11 cellular contexts compared by ENCODE assay signal in the genomic region with DNA sequence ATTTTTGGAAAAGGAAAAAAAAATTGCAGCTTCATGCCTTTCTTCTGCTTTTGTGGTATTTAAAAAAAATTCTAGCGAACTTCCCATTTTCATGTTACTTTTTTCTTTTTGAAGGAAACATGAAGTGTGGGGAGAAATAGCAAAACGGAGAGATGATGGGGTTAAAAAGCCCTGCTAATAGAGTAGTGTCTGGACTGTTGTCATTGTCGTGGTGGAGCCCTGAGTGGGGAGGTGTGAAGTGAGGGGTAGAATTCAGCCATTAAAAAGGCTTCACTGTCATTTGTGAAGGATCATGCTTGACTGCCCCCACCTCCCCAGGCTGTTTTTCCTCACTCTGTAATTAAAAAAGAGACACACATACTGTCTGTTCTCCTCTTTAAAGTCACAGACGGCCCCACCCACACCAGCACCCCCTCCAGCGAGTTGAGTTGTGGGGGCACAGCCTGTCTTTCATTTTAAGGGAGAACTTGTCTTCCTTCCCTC.
DNase-seq lines count a peak whose midpoint lies in the region; ATAC-seq, FAIRE-seq and TF ChIP-seq lines count a peak whose summit lies in the region.
"Had no signal": no experiment of that assay in that cellular context is flagged by ENCODE, and none has a peak within 500 bp of the region (broad histone marks: within the 10 kb centered on the region; RNA-seq: fewer than 3 reads in every experiment).

No MANE protein-coding gene starts in this region.

- H3K4me3 ChIP-seq in DOHH2 (ENCODE audit: low read length), result peak overlapping the region; percentile 40
- H3K4me3 ChIP-seq in HUES48 (ENCODE audit: low read depth, low read length), result no peak overlapping the region
- H3K4me3 ChIP-seq in astrocyte (ENCODE audit: insufficient read depth, low read depth, low read length), result no peak overlapping the region

- H4K20me1 ChIP-seq in DOHH2 (ENCODE audit: control insufficient read depth, insufficient read depth, low read depth, low read length) (0 out of 2 replicates have a peak, but pooled peaks cover 5% of the 10 kb centered on the region), astrocyte (ENCODE audit: insufficient read depth, low read length) (peaks cover 11% of the 10 kb centered on the region)

- no peak for TF ChIP-seq CTCF in DOHH2 (IDR thresholded peaks at IDR 0.05; ENCODE audit: low read depth, low read length, poor library complexity, severe bottlenecking)
- no peak for TF ChIP-seq CTCF in astrocyte (IDR thresholded peaks at IDR 0.05; ENCODE audit: insufficient read depth, low read depth, low read length)
- no peak for TF ChIP-seq CTCF in nephron progenitor cell (IDR thresholded peaks at IDR 0.05)

- H3K79me2 ChIP-seq in DOHH2 (ENCODE audit: control insufficient read depth, low read length) (no peaks in the 10 kb centered on the region), astrocyte (ENCODE audit: insufficient read depth, low read length) (peaks cover 30% of the 10 kb centered on the region)

- H3K4me1 Mint-ChIP-seq in astrocyte (ENCODE audit: low read depth, unreplicated experiment) (peaks cover 19% of the 10 kb centered on the region), nephron progenitor cell (no peaks in the 10 kb centered on the region)
- H3K4me1 Mint-ChIP-seq: activated naive CD4-positive, alpha-beta T cell treated with anti-CD3 and anti-CD28 coated beads, Interleukin-2, amount 10 ng/mL, durations not matched to agents 7 days and 5 days had no signal

- no peak for ATAC-seq in HG02588 (IDR thresholded peaks at IDR 0.05; ENCODE audit: unreplicated experiment)

- no peaks in the 10 kb centered on the region for H3K36me3 Mint-ChIP-seq in astrocyte (ENCODE audit: low read depth, unreplicated experiment)
- no peaks in the 10 kb centered on the region for H3K36me3 Mint-ChIP-seq in nephron progenitor cell (ENCODE audit: low read depth)
- H3K36me3 Mint-ChIP-seq: activated naive CD4-positive, alpha-beta T cell treated with anti-CD3 and anti-CD28 coated beads, Interleukin-2, amount 10 ng/mL, durations not matched to agents 7 days and 5 days; CD8-positive, alpha-beta T cell had no signal

- FAIRE-seq in astrocyte (lab: Jason Lieb, UNC), result no peak

- H3K4me1 ChIP-seq in DOHH2 (ENCODE audit: control insufficient read depth, low read length) (peaks cover 34% of the 10 kb centered on the region), HUES48 (ENCODE audit: control insufficient read depth, insufficient read depth, low read length) (peaks cover 28% of the 10 kb centered on the region), astrocyte (ENCODE audit: insufficient read depth, low read length) (peaks cover 23% of the 10 kb centered on the region)

- no peaks in the 10 kb centered on the region for H3K36me3 ChIP-seq in DOHH2 (ENCODE audit: control insufficient read depth, low read length)
- no peaks in the 10 kb centered on the region for H3K36me3 ChIP-seq in HUES48 (ENCODE audit: control insufficient read depth, insufficient read depth, low read length)
- H3K36me3 ChIP-seq in astrocyte (ENCODE audit: insufficient read depth, low read length), result no peaks in the 10 kb centered on the region

- H3K27ac ChIP-seq in DOHH2 (ENCODE audit: low read depth, low read length), result no peak overlapping the region
- peak overlapping the region; percentile 91 for H3K27ac ChIP-seq in HUES48 (ENCODE audit: low read depth, low read length)
- no peak overlapping the region for H3K27ac ChIP-seq in astrocyte (ENCODE audit: low read depth, low read length)

- peak overlapping the region; percentile 58 for H3K4me2 ChIP-seq in DOHH2 (ENCODE audit: low read length)
- H3K4me2 ChIP-seq in astrocyte (ENCODE audit: low read length), result peak overlapping the region; percentile 96

- H3F3A ChIP-seq in DOHH2 (ENCODE audit: control insufficient read depth, insufficient read depth), result no peaks in the 10 kb centered on the region

- H3K27me3 Mint-ChIP-seq in astrocyte (ENCODE audit: low read depth, unreplicated experiment), result no peaks in the 10 kb centered on the region
- H3K27me3 Mint-ChIP-seq in nephron progenitor cell (ENCODE audit: low read depth, poor library complexity), result peaks cover 3% of the 10 kb centered on the region

- no peak overlapping the region for H2AFZ ChIP-seq in astrocyte (ENCODE audit: low read depth, low read length)

- no peaks in the 10 kb centered on the region for H3K9me2 ChIP-seq in DOHH2 (replicated peaks; ENCODE audit: control insufficient read depth, low read length)

- peak overlapping the region; percentile 34 for H3K4me3 Mint-ChIP-seq in astrocyte (ENCODE audit: unreplicated experiment)
- no peak overlapping the region for H3K4me3 Mint-ChIP-seq in nephron progenitor cell
- H3K4me3 Mint-ChIP-seq: activated naive CD4-positive, alpha-beta T cell treated with anti-CD3 and anti-CD28 coated beads, Interleukin-2, amount 10 ng/mL, durations not matched to agents 7 days and 5 days had no signal

- H3K9ac ChIP-seq in HUES48 (ENCODE audit: low read depth, low read length), result no peak overlapping the region
- H3K9ac ChIP-seq in astrocyte (ENCODE audit: low read length), result peak overlapping the region; percentile 99

- H3K27me3 ChIP-seq in DOHH2 (ENCODE audit: control insufficient read depth, low read length) (peaks cover 10% of the 10 kb centered on the region), HUES48 (ENCODE audit: control insufficient read depth, insufficient read depth, low read length) (no peaks in the 10 kb centered on the region; the same call in 1 of the 2 replicates), astrocyte (ENCODE audit: insufficient read depth, low read length) (no peaks in the 10 kb centered on the region)

- no peaks in the 10 kb centered on the region for H3K9me3 ChIP-seq in DOHH2 (ENCODE audit: control insufficient read depth, insufficient read depth, low read length)
- no peaks in the 10 kb centered on the region for H3K9me3 ChIP-seq in HUES48 (ENCODE audit: control insufficient read depth, insufficient read depth, low read length)
- no peaks in the 10 kb centered on the region for H3K9me3 ChIP-seq in astrocyte (ENCODE audit: insufficient read depth, low read depth, low read length)

- DNase-seq in astrocyte (ENCODE audit: low read depth), result no peak
- DNase-seq in nephron progenitor cell, result peak; percentile 24
- DNase-seq in activated CD8-positive, alpha-beta memory T cell treated with anti-CD3 and anti-CD28 coated beads, Interleukin-2, amount 50 U/mL, for 4 hours, result no peak
- DNase-seq in NCI-H2196 (lab: John Stamatoyannopoulos, UW; ENCODE audit: unreplicated experiment), result no peak
- no peak for DNase-seq in hepatic stellate cell (ENCODE audit: low spot score)
- DNase-seq: activated naive CD4-positive, alpha-beta T cell treated with anti-CD3 and anti-CD28 coated beads, Interleukin-2, amount 10 ng/mL, durations not matched to agents 7 days and 5 days; CD8-positive, alpha-beta T cell; NCI-H1436 treated with DMSO at 0.1 percent for 48 hours had no signal

- H3K27ac Mint-ChIP-seq in astrocyte (ENCODE audit: unreplicated experiment), result no peak overlapping the region
- H3K27ac Mint-ChIP-seq in nephron progenitor cell, result no peak overlapping the region
- H3K27ac Mint-ChIP-seq: activated naive CD4-positive, alpha-beta T cell treated with anti-CD3 and anti-CD28 coated beads, Interleukin-2, amount 10 ng/mL, durations not matched to agents 7 days and 5 days; CD8-positive, alpha-beta T cell had no signal

- H3K9me3 Mint-ChIP-seq in astrocyte (ENCODE audit: unreplicated experiment) (no peaks in the 10 kb centered on the region), nephron progenitor cell (no peaks in the 10 kb centered on the region)
- H3K9me3 Mint-ChIP-seq: activated naive CD4-positive, alpha-beta T cell treated with anti-CD3 and anti-CD28 coated beads, Interleukin-2, amount 10 ng/mL, durations not matched to agents 7 days and 5 days; CD8-positive, alpha-beta T cell had no signal
